ENCODE assay signal across 8 cellular contexts in genomic region chr10:110010076-110011069, GRCh38. TPM values are rescaled to one million over a fixed set of nuclear protein-coding genes. Genes with fewer than 3 reads are reported as not detected.
DNase-seq lines count a peak whose midpoint lies in the region; ATAC-seq and TF ChIP-seq lines count a peak whose summit lies in the region.

No MANE protein-coding gene starts in this region.

- H3K4me3 ChIP-seq in hepatocyte (no peak overlapping the region), testis (no peak overlapping the region)

- H3K36me3 ChIP-seq in hepatocyte (replicated peaks; ENCODE audit: insufficient read depth, low read depth) (no peaks in the 10 kb centered on the region), testis (ENCODE audit: low read depth, missing control alignments) (no peaks in the 10 kb centered on the region)

- H2AFZ ChIP-seq in hepatocyte: no peak overlapping the region

- 58% methylated on average over 4 of the region's 4 CpGs for WGBS in hepatocyte (ENCODE audit: low lambda C conversion rate, missing lambda C conversion rate)
- 50 to 58% methylated on average over 4 of the region's 4 CpGs for WGBS in testis, 2 donors

- H3K27me3 ChIP-seq in hepatocyte (no peaks in the 10 kb centered on the region), testis (no peaks in the 10 kb centered on the region)

- peak; percentile 19 for DNase-seq in DMS 273 (lab: John Stamatoyannopoulos, UW; ENCODE audit: unreplicated experiment)
- DNase-seq in DMS 273 treated with DMSO at 0.1 percent for 48 hours (lab: John Stamatoyannopoulos, UW): no peak
- peak; percentile 32 for DNase-seq in activated CD4-positive, alpha-beta T cell treated with anti-CD3 and anti-CD28 coated beads, Interleukin-2, amount 50 U/mL, for 1 hour
- no peak for DNase-seq in hepatocyte (ENCODE audit: low spot score)
- no peak for DNase-seq in testis
- DNase-seq in NCI-H2107 (lab: John Stamatoyannopoulos, UW): no peak
- no peak for DNase-seq in AG08396 (ENCODE audit: low spot score)

- intact Hi-C loops in testis (cut with DNase I; ENCODE audit: low total_unique reads): no loop called here

- TF ChIP-seq CTCF in hepatocyte (IDR thresholded peaks at IDR 0.05; ENCODE audit: poor library complexity): no peak
- TF ChIP-seq CTCF in testis (IDR thresholded peaks at IDR 0.05): no peak

- H4K20me1 ChIP-seq in hepatocyte (ENCODE audit: insufficient read depth, poor library complexity, severe bottlenecking): peaks cover 27% of the 10 kb centered on the region

- H3K4me2 ChIP-seq in hepatocyte: peak overlapping the region; percentile 85

- ATAC-seq in HG03378 (IDR thresholded peaks at IDR 0.05; ENCODE audit: unreplicated experiment): peak; percentile 60

- peaks cover 74% of the 10 kb centered on the region for H3K79me2 ChIP-seq in hepatocyte

- peak; percentile 6 for TF ChIP-seq POLR2A in testis (IDR thresholded peaks at IDR 0.05)

- no peaks in the 10 kb centered on the region for H3K9me2 ChIP-seq in hepatocyte (replicated peaks; ENCODE audit: insufficient read depth)

- H3K9me3 ChIP-seq in hepatocyte (ENCODE audit: low read depth): no peaks in the 10 kb centered on the region
- H3K9me3 ChIP-seq in testis: no peaks in the 10 kb centered on the region

- peaks cover 49% of the 10 kb centered on the region for H3K4me1 ChIP-seq in hepatocyte (ENCODE audit: insufficient read depth)
- peaks cover 16% of the 10 kb centered on the region for H3K4me1 ChIP-seq in testis

- H3K27ac ChIP-seq in hepatocyte (peak overlapping the region; percentile 98), testis (peak overlapping the region in 1 of 2 donors; percentile 5)

RNA-seq across cellular contexts. Expression of gene ADD3, which starts 2.6 kb away (rescaled TPM):
- total RNA-seq in hepatocyte (206 and 216 TPM in 2 replicates), testis (100 to 1,000 TPM; 240 to 394 TPM)
- polyA plus RNA-seq in hepatocyte (83.2 and 88.6 TPM in 2 replicates), testis (ENCODE audit: insufficient read depth, low read depth, low replicate concordance) (155 TPM)

Comparison
In these comparisons a context has a peak if more than half of its experiments do, and no peak if none do; other contexts are left out.
1. DNase-seq: peak in DMS 273 (single experiment) and activated CD4-positive, alpha-beta T cell treated with anti-CD3 and anti-CD28 coated beads, Interleukin-2, amount 50 U/mL, for 1 hour (single experiment); none in DMS 273 treated with DMSO at 0.1 percent for 48 hours (single experiment), hepatocyte (single experiment), testis (single experiment), NCI-H2107 (single experiment) and AG08396 (single experiment).